ENCODE assay signal across 11 cellular contexts in genomic region chr18:50312296-50313030, GRCh38. TPM values are rescaled to one million over a fixed set of nuclear protein-coding genes. Genes with fewer than 3 reads are reported as not detected.
DNase-seq lines count a peak whose midpoint lies in the region; ATAC-seq and TF ChIP-seq lines count a peak whose summit lies in the region.
"Had no signal": no experiment of that assay in that cellular context is flagged by ENCODE, and none has a peak within 500 bp of the region (broad histone marks: within the 10 kb centered on the region; RNA-seq: fewer than 3 reads in every experiment).

No MANE protein-coding gene starts in this region.

- H3K27me3 ChIP-seq in gastrocnemius medialis (no peaks in the 10 kb centered on the region), WERI-Rb-1 (ENCODE audit: insufficient read depth, low read depth, severe bottlenecking) (no peaks in the 10 kb centered on the region)
- H3K27me3 ChIP-seq: spleen had no signal

- TF ChIP-seq CTCF in activated B cell treated with CpG ODN at 0.5 μM for 24 hours (IDR thresholded peaks at IDR 0.05) = no peak
- TF ChIP-seq CTCF in gastrocnemius medialis (IDR thresholded peaks at IDR 0.05 in 4 of 5, conservative IDR thresholded peaks at IDR 0.05 in 1 of 5) = no peak
- no peak for TF ChIP-seq CTCF in WERI-Rb-1 (IDR thresholded peaks at IDR 0.05; ENCODE audit: low read depth, low read length)

- H3K36me3 Mint-ChIP-seq in activated B cell treated with CpG ODN at 0.5 μM for 24 hours (ENCODE audit: low read depth) = no peaks in the 10 kb centered on the region

- no peak overlapping the region for H3K4me3 ChIP-seq in gastrocnemius medialis
- H3K4me3 ChIP-seq in WERI-Rb-1 (ENCODE audit: low read depth, low read length) = no peak overlapping the region
- H3K4me3 ChIP-seq: spleen had no signal

- ATAC-seq in GM18517 (IDR thresholded peaks at IDR 0.05; ENCODE audit: unreplicated experiment) (peak; percentile 71), GM21529 (IDR thresholded peaks at IDR 0.05; ENCODE audit: unreplicated experiment) (peak; percentile 60), HG03175 (IDR thresholded peaks at IDR 0.05; ENCODE audit: unreplicated experiment) (peak; percentile 76), activated B cell treated with CpG ODN at 0.5 μM for 24 hours (ENCODE audit: low read depth) (peak; percentile 68), gastrocnemius medialis (no peak), left ventricle myocardium superior (no peak)
- ATAC-seq: HCT116 had no signal

- POLR2A ChIA-PET in activated B cell treated with CpG ODN at 0.5 μM for 24 hours (lab: Charles Lee) = interaction anchor here (0.5 kb wide), 1 partner anchor 563 kb away, joined by 6 read pairs; no protein-coding TSS in a partner anchor

- H3K4me1 Mint-ChIP-seq in activated B cell treated with CpG ODN at 0.5 μM for 24 hours = peaks cover 80% of the 10 kb centered on the region

- H3K36me3 ChIP-seq in gastrocnemius medialis (no peaks in the 10 kb centered on the region), WERI-Rb-1 (no peaks in the 10 kb centered on the region)
- H3K36me3 ChIP-seq: spleen had no signal

- H3K27me3 Mint-ChIP-seq in activated B cell treated with CpG ODN at 0.5 μM for 24 hours = no peaks in the 10 kb centered on the region

- H3K4me1 ChIP-seq in gastrocnemius medialis = peaks cover 3 to 6% of the 10 kb centered on the region in 2 donors

- in situ Hi-C loops in gastrocnemius medialis (cut with MboI; ENCODE audit: low sequenced_read_pairs in 4 of 4) = no loop called here

- no peak overlapping the region for H3K27ac ChIP-seq in gastrocnemius medialis
- no peak overlapping the region for H3K27ac ChIP-seq in WERI-Rb-1

- intact Hi-C loops in activated B cell treated with CpG ODN at 0.5 μM for 24 hours (cut with micrococcal nuclease) (loop anchor here (1.0 to 2.0 kb wide), 3 partner anchors 25 to 62 kb away; partner anchors contain the start of genes CXXC1 and SKA1), gastrocnemius medialis (cut with DNase I; ENCODE audit: low total_unique reads) (no loop called here), left ventricle myocardium superior (cut with micrococcal nuclease) (no loop called here)

- CTCF ChIA-PET in activated B cell treated with CpG ODN at 0.5 μM for 24 hours (lab: Charles Lee) = interaction anchor here (4.6 kb wide), 1 partner anchor 44 kb away, joined by 19 read pairs; no protein-coding TSS in a partner anchor

- H3K9me3 Mint-ChIP-seq in activated B cell treated with CpG ODN at 0.5 μM for 24 hours = no peaks in the 10 kb centered on the region

- DNase-seq in activated B cell treated with CpG ODN at 0.5 μM for 24 hours = no peak
- DNase-seq in gastrocnemius medialis = no peak
- no peak for DNase-seq in WERI-Rb-1
- DNase-seq in left ventricle myocardium superior = no peak
- no peak for DNase-seq in NCI-H2171 (lab: John Stamatoyannopoulos, UW)
- DNase-seq: NCI-H1694 treated with DMSO at 0.1 percent for 48 hours, spleen had no signal

- H3K9me3 ChIP-seq in gastrocnemius medialis = no peaks in the 10 kb centered on the region
- H3K9me3 ChIP-seq in WERI-Rb-1 (ENCODE audit: severe bottlenecking) = peaks cover 3% of the 10 kb centered on the region
- H3K9me3 ChIP-seq: spleen had no signal

- TF ChIP-seq POLR2A in gastrocnemius medialis (IDR thresholded peaks at IDR 0.05) = no peak

- peak overlapping the region; percentile 76 for H3K4me3 Mint-ChIP-seq in activated B cell treated with CpG ODN at 0.5 μM for 24 hours

- H3K27ac Mint-ChIP-seq in activated B cell treated with CpG ODN at 0.5 μM for 24 hours = peak overlapping the region; percentile 89

RNA-seq across cellular contexts. Expression of gene CXXC1, which starts 25.0 kb away (rescaled TPM):
- total RNA-seq in activated B cell treated with CpG ODN at 0.5 μM for 24 hours = 126 and 134 TPM in 2 replicates
- 10 to 100 TPM; 21.1 to 32.0 (median 27.3) TPM for total RNA-seq in gastrocnemius medialis
- 38.2 TPM for total RNA-seq in left ventricle myocardium superior

RNA-seq across cellular contexts. Expression of gene MBD1, which starts 31.1 kb away (rescaled TPM):
- 101 and 117 TPM in 2 replicates for total RNA-seq in activated B cell treated with CpG ODN at 0.5 μM for 24 hours
- total RNA-seq in gastrocnemius medialis = 100 to 1,000 TPM in 2 of 4 donors, 10 to 100 TPM in 2; 80.4 to 127 (median 103) TPM
- total RNA-seq in left ventricle myocardium superior = 58.5 TPM

RNA-seq across cellular contexts. Expression of gene CFAP53, which starts 46.2 kb away (rescaled TPM):
- total RNA-seq in activated B cell treated with CpG ODN at 0.5 μM for 24 hours (0.27 and 0.29 TPM in 2 replicates), gastrocnemius medialis (1 to 10 TPM in 3 of 4 donors, not detected in 1; 1.3 to 1.4 (median 1.4) TPM), left ventricle myocardium superior (not detected)

Comparison
In these comparisons a context has a peak if more than half of its experiments do, and no peak if none do; other contexts are left out.
1. ATAC-seq: peak in GM18517 (single experiment), GM21529 (single experiment), HG03175 (single experiment) and activated B cell treated with CpG ODN at 0.5 μM for 24 hours (single experiment); none in gastrocnemius medialis (0 of 2) and left ventricle myocardium superior (single experiment).